Comparison of ENCODE assay signal across 19 cellular contexts in genomic region chr19:7994114-7994513, GRCh38. TPM values are rescaled to one million over a fixed set of nuclear protein-coding genes. Genes with fewer than 3 reads are reported as not detected.
DNase-seq lines count a peak whose midpoint lies in the region; ATAC-seq and TF ChIP-seq lines count a peak whose summit lies in the region.
"Had no signal": no experiment of that assay in that cellular context is flagged by ENCODE, and none has a peak within 500 bp of the region (broad histone marks: within the 10 kb centered on the region; RNA-seq: fewer than 3 reads in every experiment).

No MANE protein-coding gene starts in this region.

- DNase-seq in ELF-1 (ENCODE audit: low read depth, low spot score) (peak; percentile 31), adrenal gland (no peak), right lobe of liver (no peak), RKO (ENCODE audit: low spot score) (no peak), superior temporal gyrus (ENCODE audit: extremely low spot score) (no peak)
- DNase-seq in activated CD8-positive, alpha-beta memory T cell treated with anti-CD3 and anti-CD28 coated beads for 24 hours = no peak
- DNase-seq: activated CD4-positive, alpha-beta memory T cell treated with anti-CD3 and anti-CD28 coated beads for 36 hours; AML-193; DMS153; NCI-H1694 treated with DMSO at 0.1 percent for 48 hours; NCI-H510A; retina; substantia nigra had no signal

- no peak overlapping the region; the same call in 1 of the 2 replicates for H3K27ac ChIP-seq in BLaER1
- H3K27ac ChIP-seq in adrenal gland = peak overlapping the region in 3 of 5 donors; percentile 37 to 71 (median 43)
- H3K27ac ChIP-seq in right lobe of liver = peak overlapping the region in 2 of 3 donors; percentile 51 to 61

- H3K4me1 ChIP-seq in BLaER1 (peaks cover 55% of the 10 kb centered on the region), adrenal gland (replicated peaks in 1 of 2) (peaks cover 4 to 28% of the 10 kb centered on the region in 2 donors), right lobe of liver (peaks cover 0 to 40% (median 9%) of the 10 kb centered on the region in 4 donors)

- H3K4me2 ChIP-seq in BLaER1 = peak overlapping the region; percentile 66

- H3K27me3 ChIP-seq in BLaER1 (no peaks in the 10 kb centered on the region), adrenal gland (no peaks in the 10 kb centered on the region), right lobe of liver (no peaks in the 10 kb centered on the region)
- H3K27me3 ChIP-seq: left lung had no signal

- TF ChIP-seq POLR2A in adrenal gland (IDR thresholded peaks at IDR 0.05) = no peak
- TF ChIP-seq POLR2A in right lobe of liver (IDR thresholded peaks at IDR 0.05) = no peak

- H4K20me1 ChIP-seq in BLaER1 = peaks cover 100% of the 10 kb centered on the region

- H3K9ac ChIP-seq in BLaER1 = peak overlapping the region; percentile 46; the same call in 1 of the 2 replicates

- 75 to 86% (median 80%) methylated on average over 6 of the region's 6 CpGs for WGBS in adrenal gland, 4 donors
- 69% methylated on average over 6 of the region's 6 CpGs for WGBS in right lobe of liver (ENCODE audit: insufficient coverage, low coverage, low lambda C conversion rate, missing lambda C conversion rate)

- intact Hi-C loops in adrenal gland (cut with DNase I) = no loop called here
- intact Hi-C loops in right lobe of liver (cut with DNase I) = no loop called here

- no peak overlapping the region for H3K4me3 ChIP-seq in BLaER1
- H3K4me3 ChIP-seq in adrenal gland = no peak overlapping the region
- H3K4me3 ChIP-seq in right lobe of liver = no peak overlapping the region
- H3K4me3 ChIP-seq: left lung had no signal

- no peak for ATAC-seq in right lobe of liver

- H3K9me3 ChIP-seq in BLaER1 (no peaks in the 10 kb centered on the region), adrenal gland (replicated peaks in 1 of 3) (no peaks in the 10 kb centered on the region), right lobe of liver (no peaks in the 10 kb centered on the region)
- H3K9me3 ChIP-seq: left lung had no signal

- TF ChIP-seq CTCF in adrenal gland (IDR thresholded peaks at IDR 0.05) (no peak), right lobe of liver (IDR thresholded peaks at IDR 0.05) (no peak)

- H3K36me3 ChIP-seq in BLaER1 (peaks cover 71% of the 10 kb centered on the region), adrenal gland (replicated peaks in 1 of 2) (peaks cover 0 to 23% of the 10 kb centered on the region in 2 donors), right lobe of liver (peaks cover 0 to 24% (median 14%) of the 10 kb centered on the region in 4 donors)

RNA-seq across cellular contexts. Expression of gene ELAVL1, which starts 11.3 kb away (rescaled TPM):
- 10 to 100 TPM; 16.8 to 78.9 (median 67.5) TPM for total RNA-seq in adrenal gland
- 10 to 100 TPM; 12.8 to 53.5 (median 15.9) TPM for polyA plus RNA-seq in adrenal gland
- 10 to 100 TPM; 25.3 to 33.6 (median 30.3) TPM for total RNA-seq in right lobe of liver

RNA-seq across cellular contexts. Expression of gene TIMM44, which starts 50.6 kb away (rescaled TPM):
- total RNA-seq in adrenal gland (10 to 100 TPM; 50.6 to 88.2 (median 60.8) TPM), right lobe of liver (10 to 100 TPM; 26.1 to 41.7 (median 36.9) TPM)
- polyA plus RNA-seq in adrenal gland = 100 to 1,000 TPM in 2 of 3 donors, 10 to 100 TPM in 1; 58.3 to 218 (median 183) TPM

RNA-seq across cellular contexts. Expression of gene CCL25, which starts 58.4 kb away (rescaled TPM):
- total RNA-seq in adrenal gland = under 1 TPM in 1 of 8 donors, not detected in 7; 0.78 TPM
- polyA plus RNA-seq in adrenal gland = not detected
- total RNA-seq in right lobe of liver = under 1 TPM in 1 of 6 experiments, not detected in 5; 0.51 TPM
- total RNA-seq: activated CD4-positive, alpha-beta memory T cell treated with anti-CD3 and anti-CD28 coated beads for 36 hours; astrocyte; fibroblast of lung; HT1080; left lung; M059J had no signal
- polyA plus RNA-seq: fibroblast of lung had no signal
